In genomic region chr18:54776282-54776977, GRCh38 we compare ENCODE assay signal across 1 cellular context.
A peak's percentile ranks its signal among the peaks of the same experiment; 100 is the strongest.
TF ChIP-seq lines count a peak whose summit lies in the region.

No MANE protein-coding gene starts in this region.

TF ChIP-seq in K562, 482 proteins besides CTCF, POLR2A, EP300 and RAD21 (continued from another document and continues in another):
- TF ChIP-seq, protein P1, sequence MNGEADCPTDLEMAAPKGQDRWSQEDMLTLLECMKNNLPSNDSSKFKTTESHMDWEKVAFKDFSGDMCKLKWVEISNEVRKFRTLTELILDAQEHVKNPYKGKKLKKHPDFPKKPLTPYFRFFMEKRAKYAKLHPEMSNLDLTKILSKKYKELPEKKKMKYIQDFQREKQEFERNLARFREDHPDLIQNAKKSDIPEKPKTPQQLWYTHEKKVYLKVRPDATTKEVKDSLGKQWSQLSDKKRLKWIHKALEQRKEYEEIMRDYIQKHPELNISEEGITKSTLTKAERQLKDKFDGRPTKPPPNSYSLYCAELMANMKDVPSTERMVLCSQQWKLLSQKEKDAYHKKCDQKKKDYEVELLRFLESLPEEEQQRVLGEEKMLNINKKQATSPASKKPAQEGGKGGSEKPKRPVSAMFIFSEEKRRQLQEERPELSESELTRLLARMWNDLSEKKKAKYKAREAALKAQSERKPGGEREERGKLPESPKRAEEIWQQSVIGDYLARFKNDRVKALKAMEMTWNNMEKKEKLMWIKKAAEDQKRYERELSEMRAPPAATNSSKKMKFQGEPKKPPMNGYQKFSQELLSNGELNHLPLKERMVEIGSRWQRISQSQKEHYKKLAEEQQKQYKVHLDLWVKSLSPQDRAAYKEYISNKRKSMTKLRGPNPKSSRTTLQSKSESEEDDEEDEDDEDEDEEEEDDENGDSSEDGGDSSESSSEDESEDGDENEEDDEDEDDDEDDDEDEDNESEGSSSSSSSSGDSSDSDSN (IDR thresholded peaks at IDR 0.05; ENCODE audit: borderline replicate concordance in 1 of 2, low read depth in 2 of 2, low read length in 2 of 2) = no peak
- TF ChIP-seq ZNF217 (CRISPR knock-in tag; IDR thresholded peaks at IDR 0.05) = no peak
- no peak for TF ChIP-seq ZNF512 (tag; IDR thresholded peaks at IDR 0.05)
- no peak for TF ChIP-seq GTF2B (IDR thresholded peaks at IDR 0.05; ENCODE audit: extremely low read depth, insufficient read length)
- no peak for TF ChIP-seq PATZ1 (CRISPR knock-in tag; IDR thresholded peaks at IDR 0.05; ENCODE audit: borderline replicate concordance)
- TF ChIP-seq ADNP (tag; IDR thresholded peaks at IDR 0.05) = no peak
- TF ChIP-seq BRD4 (IDR thresholded peaks at IDR 0.05) = no peak
- TF ChIP-seq, protein P2, sequence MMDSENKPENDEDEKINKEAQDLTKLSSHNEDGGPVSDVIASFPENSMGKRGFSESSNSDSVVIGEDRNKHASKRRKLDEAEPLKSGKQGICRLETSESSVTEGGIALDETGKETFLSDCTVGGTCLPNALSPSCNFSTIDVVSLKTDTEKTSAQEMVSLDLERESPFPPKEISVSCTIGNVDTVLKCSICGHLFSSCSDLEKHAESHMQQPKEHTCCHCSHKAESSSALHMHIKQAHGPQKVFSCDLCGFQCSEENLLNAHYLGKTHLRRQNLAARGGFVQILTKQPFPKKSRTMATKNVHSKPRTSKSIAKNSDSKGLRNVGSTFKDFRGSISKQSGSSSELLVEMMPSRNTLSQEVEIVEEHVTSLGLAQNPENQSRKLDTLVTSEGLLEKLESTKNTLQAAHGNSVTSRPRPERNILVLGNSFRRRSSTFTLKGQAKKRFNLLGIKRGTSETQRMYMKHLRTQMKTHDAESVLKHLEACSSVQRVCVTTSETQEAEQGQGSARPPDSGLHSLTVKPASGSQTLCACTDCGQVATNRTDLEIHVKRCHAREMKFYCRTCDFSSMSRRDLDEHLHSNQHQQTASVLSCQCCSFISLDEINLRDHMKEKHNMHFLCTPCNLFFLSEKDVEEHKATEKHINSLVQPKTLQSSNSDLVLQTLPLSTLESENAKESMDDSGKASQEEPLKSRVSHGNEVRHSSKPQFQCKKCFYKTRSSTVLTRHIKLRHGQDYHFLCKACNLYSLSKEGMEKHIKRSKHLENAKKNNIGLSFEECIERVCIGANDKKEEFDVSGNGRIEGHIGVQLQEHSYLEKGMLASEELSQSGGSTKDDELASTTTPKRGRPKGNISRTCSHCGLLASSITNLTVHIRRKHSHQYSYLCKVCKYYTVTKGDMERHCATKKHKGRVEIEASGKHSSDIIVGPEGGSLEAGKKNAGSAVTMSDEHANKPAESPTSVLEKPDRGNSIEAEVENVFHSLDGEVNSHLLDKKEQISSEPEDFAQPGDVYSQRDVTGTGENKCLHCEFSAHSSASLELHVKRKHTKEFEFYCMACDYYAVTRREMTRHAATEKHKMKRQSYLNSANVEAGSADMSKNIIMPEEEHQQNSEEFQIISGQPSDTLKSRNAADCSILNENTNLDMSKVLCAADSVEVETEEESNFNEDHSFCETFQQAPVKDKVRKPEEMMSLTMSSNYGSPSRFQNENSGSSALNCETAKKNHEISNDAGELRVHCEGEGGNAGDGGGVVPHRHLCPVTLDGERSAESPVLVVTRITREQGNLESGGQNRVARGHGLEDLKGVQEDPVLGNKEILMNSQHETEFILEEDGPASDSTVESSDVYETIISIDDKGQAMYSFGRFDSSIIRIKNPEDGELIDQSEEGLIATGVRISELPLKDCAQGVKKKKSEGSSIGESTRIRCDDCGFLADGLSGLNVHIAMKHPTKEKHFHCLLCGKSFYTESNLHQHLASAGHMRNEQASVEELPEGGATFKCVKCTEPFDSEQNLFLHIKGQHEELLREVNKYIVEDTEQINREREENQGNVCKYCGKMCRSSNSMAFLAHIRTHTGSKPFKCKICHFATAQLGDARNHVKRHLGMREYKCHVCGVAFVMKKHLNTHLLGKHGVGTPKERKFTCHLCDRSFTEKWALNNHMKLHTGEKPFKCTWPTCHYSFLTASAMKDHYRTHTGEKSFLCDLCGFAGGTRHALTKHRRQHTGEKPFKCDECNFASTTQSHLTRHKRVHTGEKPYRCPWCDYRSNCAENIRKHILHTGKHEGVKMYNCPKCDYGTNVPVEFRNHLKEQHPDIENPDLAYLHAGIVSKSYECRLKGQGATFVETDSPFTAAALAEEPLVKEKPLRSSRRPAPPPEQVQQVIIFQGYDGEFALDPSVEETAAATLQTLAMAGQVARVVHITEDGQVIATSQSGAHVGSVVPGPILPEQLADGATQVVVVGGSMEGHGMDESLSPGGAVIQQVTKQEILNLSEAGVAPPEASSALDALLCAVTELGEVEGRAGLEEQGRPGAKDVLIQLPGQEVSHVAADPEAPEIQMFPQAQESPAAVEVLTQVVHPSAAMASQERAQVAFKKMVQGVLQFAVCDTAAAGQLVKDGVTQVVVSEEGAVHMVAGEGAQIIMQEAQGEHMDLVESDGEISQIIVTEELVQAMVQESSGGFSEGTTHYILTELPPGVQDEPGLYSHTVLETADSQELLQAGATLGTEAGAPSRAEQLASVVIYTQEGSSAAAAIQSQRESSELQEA (IDR thresholded peaks at IDR 0.05; ENCODE audit: low read depth) = no peak
- peak; percentile 96 for TF ChIP-seq FOSL1 (tag; conservative IDR thresholded peaks at IDR 0.05)
- TF ChIP-seq TOE1 (IDR thresholded peaks at IDR 0.05; ENCODE audit: borderline replicate concordance) = no peak
- TF ChIP-seq TOE1 (CRISPR knock-in tag; IDR thresholded peaks at IDR 0.05; ENCODE audit: borderline replicate concordance, low read depth) = no peak
- TF ChIP-seq ZBTB11 (CRISPR knock-in tag; IDR thresholded peaks at IDR 0.05) = no peak
- TF ChIP-seq PPARD (CRISPR knock-in tag; IDR thresholded peaks at IDR 0.05) = no peak
- TF ChIP-seq NBN (IDR thresholded peaks at IDR 0.05; ENCODE audit: low read depth) = no peak
- peak; percentile 47; the same call in 1 of the 2 replicates for TF ChIP-seq CEBPB (tag; IDR thresholded peaks at IDR 0.05)
- TF ChIP-seq JUND (IDR thresholded peaks at IDR 0.05; ENCODE audit: borderline replicate concordance, low read depth, low read length) = peak; percentile 54; the same call in 1 of the 2 replicates
- TF ChIP-seq JUND (tag; IDR thresholded peaks at IDR 0.05; ENCODE audit: borderline replicate concordance, low read depth, low read length) = peak; percentile 53; the same call in 1 of the 3 replicates
- no peak for TF ChIP-seq BACH1 (tag; IDR thresholded peaks at IDR 0.05)
- TF ChIP-seq ZNF232 (CRISPR knock-in tag; IDR thresholded peaks at IDR 0.05) = no peak
